Comparison of ENCODE assay signal across 1 cellular context in the genomic region with DNA sequence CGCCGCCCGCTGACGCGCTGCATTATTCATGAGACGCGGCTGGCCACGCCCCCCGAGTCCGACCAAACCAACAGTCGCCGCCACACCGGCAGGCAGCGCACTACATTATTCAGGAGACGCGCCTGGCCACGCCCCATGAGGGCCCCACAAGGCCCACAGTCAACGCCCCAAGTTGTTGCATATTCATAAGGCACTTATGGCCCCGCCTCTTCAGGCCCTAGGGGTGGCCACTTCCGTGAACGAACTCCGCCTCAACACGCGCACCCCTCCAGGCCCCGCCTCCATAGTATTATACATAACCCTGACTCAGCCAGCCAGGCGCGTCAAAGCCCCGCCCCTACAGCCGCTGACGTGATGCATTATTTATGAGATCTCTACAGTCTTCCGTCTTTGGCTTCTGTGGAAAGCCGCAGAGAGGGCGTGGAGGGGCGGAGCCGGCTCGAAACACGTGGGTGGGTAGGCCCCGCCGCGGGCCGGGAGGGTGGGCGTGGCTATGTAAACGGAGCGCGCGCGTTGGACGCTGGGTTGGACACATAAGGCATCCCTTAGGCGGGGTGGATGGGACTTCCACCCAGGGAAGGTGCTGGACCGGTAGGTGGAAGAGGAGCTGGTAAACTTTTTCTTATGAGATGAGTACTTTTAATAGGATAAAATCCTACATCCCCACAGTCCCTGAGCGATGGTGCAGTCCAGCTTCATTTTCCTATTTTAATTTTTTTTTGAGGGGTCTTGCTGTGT.
TF ChIP-seq lines count a peak whose summit lies in the region.

No MANE protein-coding gene starts in this region.

TF ChIP-seq in HEK293, 187 proteins besides CTCF, POLR2A, EP300 and RAD21 (continued from another document and continues in another):
- TF ChIP-seq, protein P1, sequence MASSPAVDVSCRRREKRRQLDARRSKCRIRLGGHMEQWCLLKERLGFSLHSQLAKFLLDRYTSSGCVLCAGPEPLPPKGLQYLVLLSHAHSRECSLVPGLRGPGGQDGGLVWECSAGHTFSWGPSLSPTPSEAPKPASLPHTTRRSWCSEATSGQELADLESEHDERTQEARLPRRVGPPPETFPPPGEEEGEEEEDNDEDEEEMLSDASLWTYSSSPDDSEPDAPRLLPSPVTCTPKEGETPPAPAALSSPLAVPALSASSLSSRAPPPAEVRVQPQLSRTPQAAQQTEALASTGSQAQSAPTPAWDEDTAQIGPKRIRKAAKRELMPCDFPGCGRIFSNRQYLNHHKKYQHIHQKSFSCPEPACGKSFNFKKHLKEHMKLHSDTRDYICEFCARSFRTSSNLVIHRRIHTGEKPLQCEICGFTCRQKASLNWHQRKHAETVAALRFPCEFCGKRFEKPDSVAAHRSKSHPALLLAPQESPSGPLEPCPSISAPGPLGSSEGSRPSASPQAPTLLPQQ (tag by site-specific recombination; IDR thresholded peaks at IDR 0.05), result no peak
- TF ChIP-seq ZFP3 (tag by site-specific recombination; IDR thresholded peaks at IDR 0.05; ENCODE audit: low read depth) (no peak), ZFP69B (tag by site-specific recombination; IDR thresholded peaks at IDR 0.05) (peak; percentile 27; the same call in 1 of the 2 replicates), ZNF10 (tag by site-specific recombination; IDR thresholded peaks at IDR 0.05) (no peak), FEZF1 (tag by site-specific recombination; IDR thresholded peaks at IDR 0.05) (no peak), ZNF112 (tag by site-specific recombination; IDR thresholded peaks at IDR 0.05) (no peak), ZNF121 (tag by site-specific recombination; IDR thresholded peaks at IDR 0.05) (no peak), ZFP37 (tag by site-specific recombination; IDR thresholded peaks at IDR 0.05) (no peak), ZNF175 (tag by site-specific recombination; IDR thresholded peaks at IDR 0.05) (no peak), SP7 (tag by site-specific recombination; IDR thresholded peaks at IDR 0.05) (0 out of 2 replicates have a peak, but pooled peaks have one; percentile 60), ZNF558 (tag by site-specific recombination; IDR thresholded peaks at IDR 0.05) (no peak), SP3 (tag by site-specific recombination; IDR thresholded peaks at IDR 0.05) (peak; percentile 92), ZFHX2 (tag by site-specific recombination; conservative IDR thresholded peaks at IDR 0.05) (peak; percentile 71), ZNF610 (tag by site-specific recombination; IDR thresholded peaks at IDR 0.05; ENCODE audit: borderline replicate concordance) (no peak), HOXA7 (CRISPR knock-in tag; IDR thresholded peaks at IDR 0.05; ENCODE audit: borderline replicate concordance) (no peak), GLIS1 (tag by site-specific recombination; IDR thresholded peaks at IDR 0.05) (no peak), KLF10 (tag by site-specific recombination; IDR thresholded peaks at IDR 0.05) (peak; percentile 86), ZNF140 (tag by site-specific recombination; IDR thresholded peaks at IDR 0.05) (no peak), ZNF114 (tag by site-specific recombination; IDR thresholded peaks at IDR 0.05) (no peak), IKZF3 (tag by site-specific recombination; IDR thresholded peaks at IDR 0.05) (no peak), ZNF560 (tag by site-specific recombination; IDR thresholded peaks at IDR 0.05; ENCODE audit: borderline replicate concordance) (no peak), ZNF561 (tag by site-specific recombination; IDR thresholded peaks at IDR 0.05; ENCODE audit: borderline replicate concordance) (0 out of 2 replicates have a peak, but pooled peaks have one; percentile 38), ZNF266 (tag by site-specific recombination; IDR thresholded peaks at IDR 0.05; ENCODE audit: low read depth) (no peak), SCRT1 (tag by site-specific recombination; IDR thresholded peaks at IDR 0.05; ENCODE audit: borderline replicate concordance) (no peak), ZNF2 (tag by site-specific recombination; IDR thresholded peaks at IDR 0.05) (peak; percentile 63; the same call in 1 of the 2 replicates), ZBTB48 (tag by site-specific recombination; IDR thresholded peaks at IDR 0.05) (peak; percentile 75), ZNF837 (tag by site-specific recombination; IDR thresholded peaks at IDR 0.05) (no peak), BCL11A (tag by site-specific recombination; IDR thresholded peaks at IDR 0.05; ENCODE audit: low read depth) (0 out of 2 replicates have a peak, but pooled peaks have one; percentile 13), MEIS1 (CRISPR knock-in tag; IDR thresholded peaks at IDR 0.05; ENCODE audit: borderline replicate concordance) (no peak), ZNF202 (tag by site-specific recombination; IDR thresholded peaks at IDR 0.05; ENCODE audit: borderline replicate concordance) (no peak), ZNF629 (tag by site-specific recombination; IDR thresholded peaks at IDR 0.05) (peak; percentile 73), MYNN (tag by site-specific recombination; IDR thresholded peaks at IDR 0.05; ENCODE audit: borderline replicate concordance) (no peak), ZNF473 (tag by site-specific recombination; IDR thresholded peaks at IDR 0.05) (no peak), ZSCAN23 (tag by site-specific recombination; IDR thresholded peaks at IDR 0.05) (no peak), ZNF433 (tag by site-specific recombination; IDR thresholded peaks at IDR 0.05; ENCODE audit: low read depth) (no peak), GLI4 (tag by site-specific recombination; IDR thresholded peaks at IDR 0.05) (no peak), SETDB1 (IDR thresholded peaks at IDR 0.05; ENCODE audit: insufficient read length, low read length) (peak; percentile 22), ZNF155 (tag by site-specific recombination; IDR thresholded peaks at IDR 0.05) (no peak), ZNF544 (tag by site-specific recombination; IDR thresholded peaks at IDR 0.05) (no peak), ZNF514 (tag by site-specific recombination; IDR thresholded peaks at IDR 0.05) (no peak), ZNF169 (tag by site-specific recombination; IDR thresholded peaks at IDR 0.05) (no peak), ZBTB1 (tag by site-specific recombination; IDR thresholded peaks at IDR 0.05) (no peak), ZNF133 (tag by site-specific recombination; IDR thresholded peaks at IDR 0.05) (no peak), ZNF214 (tag by site-specific recombination; IDR thresholded peaks at IDR 0.05; ENCODE audit: borderline replicate concordance) (no peak)
- TF ChIP-seq, protein P2, sequence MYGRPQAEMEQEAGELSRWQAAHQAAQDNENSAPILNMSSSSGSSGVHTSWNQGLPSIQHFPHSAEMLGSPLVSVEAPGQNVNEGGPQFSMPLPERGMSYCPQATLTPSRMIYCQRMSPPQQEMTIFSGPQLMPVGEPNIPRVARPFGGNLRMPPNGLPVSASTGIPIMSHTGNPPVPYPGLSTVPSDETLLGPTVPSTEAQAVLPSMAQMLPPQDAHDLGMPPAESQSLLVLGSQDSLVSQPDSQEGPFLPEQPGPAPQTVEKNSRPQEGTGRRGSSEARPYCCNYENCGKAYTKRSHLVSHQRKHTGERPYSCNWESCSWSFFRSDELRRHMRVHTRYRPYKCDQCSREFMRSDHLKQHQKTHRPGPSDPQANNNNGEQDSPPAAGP (tag by site-specific recombination; IDR thresholded peaks at IDR 0.05), result peak; percentile 14; the same call in 1 of the 2 replicates
- TF ChIP-seq, protein P3, sequence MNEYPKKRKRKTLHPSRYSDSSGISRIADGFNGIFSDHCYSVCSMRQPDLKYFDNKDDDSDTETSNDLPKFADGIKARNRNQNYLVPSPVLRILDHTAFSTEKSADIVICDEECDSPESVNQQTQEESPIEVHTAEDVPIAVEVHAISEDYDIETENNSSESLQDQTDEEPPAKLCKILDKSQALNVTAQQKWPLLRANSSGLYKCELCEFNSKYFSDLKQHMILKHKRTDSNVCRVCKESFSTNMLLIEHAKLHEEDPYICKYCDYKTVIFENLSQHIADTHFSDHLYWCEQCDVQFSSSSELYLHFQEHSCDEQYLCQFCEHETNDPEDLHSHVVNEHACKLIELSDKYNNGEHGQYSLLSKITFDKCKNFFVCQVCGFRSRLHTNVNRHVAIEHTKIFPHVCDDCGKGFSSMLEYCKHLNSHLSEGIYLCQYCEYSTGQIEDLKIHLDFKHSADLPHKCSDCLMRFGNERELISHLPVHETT (tag by site-specific recombination; IDR thresholded peaks at IDR 0.05), result no peak
- TF ChIP-seq, protein P4, sequence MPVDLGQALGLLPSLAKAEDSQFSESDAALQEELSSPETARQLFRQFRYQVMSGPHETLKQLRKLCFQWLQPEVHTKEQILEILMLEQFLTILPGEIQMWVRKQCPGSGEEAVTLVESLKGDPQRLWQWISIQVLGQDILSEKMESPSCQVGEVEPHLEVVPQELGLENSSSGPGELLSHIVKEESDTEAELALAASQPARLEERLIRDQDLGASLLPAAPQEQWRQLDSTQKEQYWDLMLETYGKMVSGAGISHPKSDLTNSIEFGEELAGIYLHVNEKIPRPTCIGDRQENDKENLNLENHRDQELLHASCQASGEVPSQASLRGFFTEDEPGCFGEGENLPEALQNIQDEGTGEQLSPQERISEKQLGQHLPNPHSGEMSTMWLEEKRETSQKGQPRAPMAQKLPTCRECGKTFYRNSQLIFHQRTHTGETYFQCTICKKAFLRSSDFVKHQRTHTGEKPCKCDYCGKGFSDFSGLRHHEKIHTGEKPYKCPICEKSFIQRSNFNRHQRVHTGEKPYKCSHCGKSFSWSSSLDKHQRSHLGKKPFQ (tag by site-specific recombination; IDR thresholded peaks at IDR 0.05), result no peak
- TF ChIP-seq, protein P5, sequence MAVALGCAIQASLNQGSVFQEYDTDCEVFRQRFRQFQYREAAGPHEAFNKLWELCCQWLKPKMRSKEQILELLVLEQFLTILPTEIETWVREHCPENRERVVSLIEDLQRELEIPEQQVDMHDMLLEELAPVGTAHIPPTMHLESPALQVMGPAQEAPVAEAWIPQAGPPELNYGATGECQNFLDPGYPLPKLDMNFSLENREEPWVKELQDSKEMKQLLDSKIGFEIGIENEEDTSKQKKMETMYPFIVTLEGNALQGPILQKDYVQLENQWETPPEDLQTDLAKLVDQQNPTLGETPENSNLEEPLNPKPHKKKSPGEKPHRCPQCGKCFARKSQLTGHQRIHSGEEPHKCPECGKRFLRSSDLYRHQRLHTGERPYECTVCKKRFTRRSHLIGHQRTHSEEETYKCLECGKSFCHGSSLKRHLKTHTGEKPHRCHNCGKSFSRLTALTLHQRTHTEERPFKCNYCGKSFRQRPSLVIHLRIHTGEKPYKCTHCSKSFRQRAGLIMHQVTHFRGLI (tag by site-specific recombination; IDR thresholded peaks at IDR 0.05), result no peak
- TF ChIP-seq, protein P6, sequence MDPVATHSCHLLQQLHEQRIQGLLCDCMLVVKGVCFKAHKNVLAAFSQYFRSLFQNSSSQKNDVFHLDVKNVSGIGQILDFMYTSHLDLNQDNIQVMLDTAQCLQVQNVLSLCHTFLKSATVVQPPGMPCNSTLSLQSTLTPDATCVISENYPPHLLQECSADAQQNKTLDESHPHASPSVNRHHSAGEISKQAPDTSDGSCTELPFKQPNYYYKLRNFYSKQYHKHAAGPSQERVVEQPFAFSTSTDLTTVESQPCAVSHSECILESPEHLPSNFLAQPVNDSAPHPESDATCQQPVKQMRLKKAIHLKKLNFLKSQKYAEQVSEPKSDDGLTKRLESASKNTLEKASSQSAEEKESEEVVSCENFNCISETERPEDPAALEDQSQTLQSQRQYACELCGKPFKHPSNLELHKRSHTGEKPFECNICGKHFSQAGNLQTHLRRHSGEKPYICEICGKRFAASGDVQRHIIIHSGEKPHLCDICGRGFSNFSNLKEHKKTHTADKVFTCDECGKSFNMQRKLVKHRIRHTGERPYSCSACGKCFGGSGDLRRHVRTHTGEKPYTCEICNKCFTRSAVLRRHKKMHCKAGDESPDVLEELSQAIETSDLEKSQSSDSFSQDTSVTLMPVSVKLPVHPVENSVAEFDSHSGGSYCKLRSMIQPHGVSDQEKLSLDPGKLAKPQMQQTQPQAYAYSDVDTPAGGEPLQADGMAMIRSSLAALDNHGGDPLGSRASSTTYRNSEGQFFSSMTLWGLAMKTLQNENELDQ (tag by site-specific recombination; IDR thresholded peaks at IDR 0.05; ENCODE audit: low read depth), result no peak
- TF ChIP-seq, protein P7, sequence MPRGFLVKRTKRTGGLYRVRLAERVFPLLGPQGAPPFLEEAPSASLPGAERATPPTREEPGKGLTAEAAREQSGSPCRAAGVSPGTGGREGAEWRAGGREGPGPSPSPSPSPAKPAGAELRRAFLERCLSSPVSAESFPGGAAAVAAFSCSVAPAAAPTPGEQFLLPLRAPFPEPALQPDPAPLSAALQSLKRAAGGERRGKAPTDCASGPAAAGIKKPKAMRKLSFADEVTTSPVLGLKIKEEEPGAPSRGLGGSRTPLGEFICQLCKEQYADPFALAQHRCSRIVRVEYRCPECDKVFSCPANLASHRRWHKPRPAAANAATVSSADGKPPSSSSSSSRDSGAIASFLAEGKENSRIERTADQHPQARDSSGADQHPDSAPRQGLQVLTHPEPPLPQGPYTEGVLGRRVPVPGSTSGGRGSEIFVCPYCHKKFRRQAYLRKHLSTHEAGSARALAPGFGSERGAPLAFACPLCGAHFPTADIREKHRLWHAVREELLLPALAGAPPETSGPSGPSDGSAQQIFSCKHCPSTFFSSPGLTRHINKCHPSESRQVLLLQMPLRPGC (tag by site-specific recombination; IDR thresholded peaks at IDR 0.05), result peak; percentile 59; the same call in 1 of the 2 replicates
- TF ChIP-seq, protein P8, sequence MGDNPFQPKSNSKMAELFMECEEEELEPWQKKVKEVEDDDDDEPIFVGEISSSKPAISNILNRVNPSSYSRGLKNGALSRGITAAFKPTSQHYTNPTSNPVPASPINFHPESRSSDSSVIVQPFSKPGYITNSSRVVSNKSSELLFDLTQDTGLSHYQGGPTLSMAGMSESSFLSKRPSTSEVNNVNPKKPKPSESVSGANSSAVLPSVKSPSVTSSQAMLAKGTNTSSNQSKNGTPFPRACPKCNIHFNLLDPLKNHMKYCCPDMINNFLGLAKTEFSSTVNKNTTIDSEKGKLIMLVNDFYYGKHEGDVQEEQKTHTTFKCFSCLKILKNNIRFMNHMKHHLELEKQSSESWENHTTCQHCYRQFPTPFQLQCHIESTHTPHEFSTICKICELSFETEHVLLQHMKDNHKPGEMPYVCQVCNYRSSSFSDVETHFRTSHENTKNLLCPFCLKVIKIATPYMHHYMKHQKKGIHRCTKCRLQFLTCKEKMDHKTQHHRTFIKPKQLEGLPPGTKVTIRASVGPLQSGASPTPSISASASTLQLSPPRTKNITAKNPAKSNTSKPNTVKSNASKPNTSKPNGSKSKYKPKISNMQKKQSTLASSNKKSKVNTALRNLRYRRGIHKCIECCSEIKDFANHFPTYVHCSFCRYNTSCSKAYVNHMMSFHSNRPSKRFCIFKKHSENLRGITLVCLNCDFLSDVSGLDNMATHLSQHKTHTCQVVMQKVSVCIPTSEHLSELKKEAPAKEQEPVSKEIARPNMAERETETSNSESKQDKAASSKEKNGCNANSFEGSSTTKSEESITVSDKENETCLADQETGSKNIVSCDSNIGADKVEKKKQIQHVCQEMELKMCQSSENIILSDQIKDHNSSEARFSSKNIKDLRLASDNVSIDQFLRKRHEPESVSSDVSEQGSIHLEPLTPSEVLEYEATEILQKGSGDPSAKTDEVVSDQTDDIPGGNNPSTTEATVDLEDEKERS (tag by site-specific recombination; IDR thresholded peaks at IDR 0.05), result no peak
